1 cellular context compared by ENCODE assay signal in genomic region chr19:1027953-1028902, GRCh38.
TF ChIP-seq lines count a peak whose summit lies in the region.

No MANE protein-coding gene starts in this region.

TF ChIP-seq in HepG2, 621 proteins besides CTCF, POLR2A, EP300 and RAD21 (continued from another document and continues in another):
- TF ChIP-seq, protein P1, sequence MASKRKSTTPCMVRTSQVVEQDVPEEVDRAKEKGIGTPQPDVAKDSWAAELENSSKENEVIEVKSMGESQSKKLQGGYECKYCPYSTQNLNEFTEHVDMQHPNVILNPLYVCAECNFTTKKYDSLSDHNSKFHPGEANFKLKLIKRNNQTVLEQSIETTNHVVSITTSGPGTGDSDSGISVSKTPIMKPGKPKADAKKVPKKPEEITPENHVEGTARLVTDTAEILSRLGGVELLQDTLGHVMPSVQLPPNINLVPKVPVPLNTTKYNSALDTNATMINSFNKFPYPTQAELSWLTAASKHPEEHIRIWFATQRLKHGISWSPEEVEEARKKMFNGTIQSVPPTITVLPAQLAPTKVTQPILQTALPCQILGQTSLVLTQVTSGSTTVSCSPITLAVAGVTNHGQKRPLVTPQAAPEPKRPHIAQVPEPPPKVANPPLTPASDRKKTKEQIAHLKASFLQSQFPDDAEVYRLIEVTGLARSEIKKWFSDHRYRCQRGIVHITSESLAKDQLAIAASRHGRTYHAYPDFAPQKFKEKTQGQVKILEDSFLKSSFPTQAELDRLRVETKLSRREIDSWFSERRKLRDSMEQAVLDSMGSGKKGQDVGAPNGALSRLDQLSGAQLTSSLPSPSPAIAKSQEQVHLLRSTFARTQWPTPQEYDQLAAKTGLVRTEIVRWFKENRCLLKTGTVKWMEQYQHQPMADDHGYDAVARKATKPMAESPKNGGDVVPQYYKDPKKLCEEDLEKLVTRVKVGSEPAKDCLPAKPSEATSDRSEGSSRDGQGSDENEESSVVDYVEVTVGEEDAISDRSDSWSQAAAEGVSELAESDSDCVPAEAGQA (IDR thresholded peaks at IDR 0.05; ENCODE audit: low read depth) = no peak
- TF ChIP-seq, protein P1 (CRISPR knock-in tag; IDR thresholded peaks at IDR 0.05; ENCODE audit: borderline replicate concordance) = no peak
- no peak for TF ChIP-seq TMF1 (CRISPR knock-in tag; IDR thresholded peaks at IDR 0.05; ENCODE audit: low read depth)
- no peak for TF ChIP-seq HES4 (CRISPR knock-in tag; IDR thresholded peaks at IDR 0.05; ENCODE audit: borderline replicate concordance)
- TF ChIP-seq ZNF546 (CRISPR knock-in tag; conservative IDR thresholded peaks at IDR 0.05) = no peak
- no peak for TF ChIP-seq HMGA1 (CRISPR knock-in tag; conservative IDR thresholded peaks at IDR 0.05)
- TF ChIP-seq ZSCAN25 (CRISPR knock-in tag; IDR thresholded peaks at IDR 0.05) = no peak
- no peak for TF ChIP-seq MED8 (CRISPR knock-in tag; IDR thresholded peaks at IDR 0.05; ENCODE audit: insufficient replicate concordance)
- TF ChIP-seq ZNF709 (CRISPR knock-in tag; IDR thresholded peaks at IDR 0.05) = no peak
- no peak for TF ChIP-seq ZNF235 (CRISPR knock-in tag; IDR thresholded peaks at IDR 0.05; ENCODE audit: borderline replicate concordance)
- TF ChIP-seq YY1 (IDR thresholded peaks at IDR 0.05; ENCODE audit: insufficient read depth, insufficient replicate concordance, low read depth, low read length) = no peak
- TF ChIP-seq GZF1 (CRISPR knock-in tag; IDR thresholded peaks at IDR 0.05) = no peak
- no peak for TF ChIP-seq RELA (CRISPR knock-in tag; IDR thresholded peaks at IDR 0.05)
- no peak for TF ChIP-seq ZBTB38 (CRISPR knock-in tag; IDR thresholded peaks at IDR 0.05)
- no peak for TF ChIP-seq ZNF446 (CRISPR knock-in tag; IDR thresholded peaks at IDR 0.05)
- no peak for TF ChIP-seq IRF1 (CRISPR knock-in tag; IDR thresholded peaks at IDR 0.05; ENCODE audit: low read depth)
- no peak for TF ChIP-seq GATA4 (IDR thresholded peaks at IDR 0.05; ENCODE audit: borderline replicate concordance, low read depth)
- no peak for TF ChIP-seq CHD4 (IDR thresholded peaks at IDR 0.05; ENCODE audit: borderline replicate concordance, low read length)
- TF ChIP-seq ZNF782 (CRISPR knock-in tag; IDR thresholded peaks at IDR 0.05; ENCODE audit: borderline replicate concordance) = no peak
- TF ChIP-seq PHF5A (CRISPR knock-in tag; IDR thresholded peaks at IDR 0.05; ENCODE audit: low read depth, unreplicated experiment) = no peak
- peak; percentile 94 for TF ChIP-seq CBFB (CRISPR knock-in tag; IDR thresholded peaks at IDR 0.05)
- TF ChIP-seq ESRRA (CRISPR knock-in tag; IDR thresholded peaks at IDR 0.05; ENCODE audit: low read depth) = 0 out of 2 replicates have a peak, but pooled peaks have one; percentile 36
- TF ChIP-seq, protein P2, sequence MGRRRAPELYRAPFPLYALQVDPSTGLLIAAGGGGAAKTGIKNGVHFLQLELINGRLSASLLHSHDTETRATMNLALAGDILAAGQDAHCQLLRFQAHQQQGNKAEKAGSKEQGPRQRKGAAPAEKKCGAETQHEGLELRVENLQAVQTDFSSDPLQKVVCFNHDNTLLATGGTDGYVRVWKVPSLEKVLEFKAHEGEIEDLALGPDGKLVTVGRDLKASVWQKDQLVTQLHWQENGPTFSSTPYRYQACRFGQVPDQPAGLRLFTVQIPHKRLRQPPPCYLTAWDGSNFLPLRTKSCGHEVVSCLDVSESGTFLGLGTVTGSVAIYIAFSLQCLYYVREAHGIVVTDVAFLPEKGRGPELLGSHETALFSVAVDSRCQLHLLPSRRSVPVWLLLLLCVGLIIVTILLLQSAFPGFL (CRISPR knock-in tag; IDR thresholded peaks at IDR 0.05) = no peak
- TF ChIP-seq EZH2 (conservative IDR thresholded peaks at IDR 0.05; ENCODE audit: low read depth, low read length) = no peak
- no peak for TF ChIP-seq ZNF703 (CRISPR knock-in tag; IDR thresholded peaks at IDR 0.05; ENCODE audit: borderline replicate concordance)
- 0 out of 2 replicates have a peak, but pooled peaks have one; percentile 37 for TF ChIP-seq SIN3A (IDR thresholded peaks at IDR 0.05; ENCODE audit: borderline replicate concordance, low read depth, low read length)
- no peak for TF ChIP-seq FOXM1 (CRISPR knock-in tag; IDR thresholded peaks at IDR 0.05)
- peak; percentile 40 for TF ChIP-seq TAF1 (CRISPR knock-in tag; IDR thresholded peaks at IDR 0.05)
- peak; percentile 78 for TF ChIP-seq ZNF687 (CRISPR knock-in tag; IDR thresholded peaks at IDR 0.05)
- TF ChIP-seq ZKSCAN1 (IDR thresholded peaks at IDR 0.05; ENCODE audit: low read length) = no peak
- TF ChIP-seq RFXAP (CRISPR knock-in tag; IDR thresholded peaks at IDR 0.05; ENCODE audit: borderline replicate concordance) = no peak
- TF ChIP-seq ZBTB7B (CRISPR knock-in tag; IDR thresholded peaks at IDR 0.05) = peak; percentile 52; the same call in 1 of the 2 replicates
- TF ChIP-seq ZNF230 (CRISPR knock-in tag; IDR thresholded peaks at IDR 0.05) = no peak
- no peak for TF ChIP-seq ZNF563 (CRISPR knock-in tag; IDR thresholded peaks at IDR 0.05)
- TF ChIP-seq ZNF354B (CRISPR knock-in tag; IDR thresholded peaks at IDR 0.05) = no peak
- TF ChIP-seq MLXIP (CRISPR knock-in tag; IDR thresholded peaks at IDR 0.05; ENCODE audit: borderline replicate concordance) = no peak
- TF ChIP-seq SRY (CRISPR knock-in tag; IDR thresholded peaks at IDR 0.05) = no peak; the same call in 1 of the 2 replicates
- TF ChIP-seq ZNF891 (CRISPR knock-in tag; IDR thresholded peaks at IDR 0.05) = no peak
- TF ChIP-seq ZNF501 (CRISPR knock-in tag; IDR thresholded peaks at IDR 0.05) = no peak
- TF ChIP-seq MAF1 (CRISPR knock-in tag; IDR thresholded peaks at IDR 0.05; ENCODE audit: borderline replicate concordance) = no peak
- TF ChIP-seq ZNF383 (CRISPR knock-in tag; IDR thresholded peaks at IDR 0.05; ENCODE audit: borderline replicate concordance) = no peak
- TF ChIP-seq NONO (IDR thresholded peaks at IDR 0.05) = no peak
- no peak; the same call in 1 of the 2 replicates for TF ChIP-seq NONO (CRISPR knock-in tag; conservative IDR thresholded peaks at IDR 0.05)
- no peak for TF ChIP-seq SNAI1 (CRISPR knock-in tag; IDR thresholded peaks at IDR 0.05; ENCODE audit: borderline replicate concordance)
- no peak for TF ChIP-seq ZNF614 (CRISPR knock-in tag; IDR thresholded peaks at IDR 0.05; ENCODE audit: borderline replicate concordance)
- no peak for TF ChIP-seq ZIK1 (CRISPR knock-in tag; IDR thresholded peaks at IDR 0.05; ENCODE audit: borderline replicate concordance, low read depth)
- TF ChIP-seq ZEB1 (IDR thresholded peaks at IDR 0.05; ENCODE audit: insufficient replicate concordance, low read depth) = no peak
- TF ChIP-seq SIN3B (IDR thresholded peaks at IDR 0.05; ENCODE audit: low read length) = no peak
- TF ChIP-seq, protein P3, sequence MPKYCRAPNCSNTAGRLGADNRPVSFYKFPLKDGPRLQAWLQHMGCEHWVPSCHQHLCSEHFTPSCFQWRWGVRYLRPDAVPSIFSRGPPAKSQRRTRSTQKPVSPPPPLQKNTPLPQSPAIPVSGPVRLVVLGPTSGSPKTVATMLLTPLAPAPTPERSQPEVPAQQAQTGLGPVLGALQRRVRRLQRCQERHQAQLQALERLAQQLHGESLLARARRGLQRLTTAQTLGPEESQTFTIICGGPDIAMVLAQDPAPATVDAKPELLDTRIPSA (CRISPR knock-in tag; IDR thresholded peaks at IDR 0.05; ENCODE audit: borderline replicate concordance) = no peak
- no peak for TF ChIP-seq ZNF605 (CRISPR knock-in tag; IDR thresholded peaks at IDR 0.05)
- TF ChIP-seq, protein P4, sequence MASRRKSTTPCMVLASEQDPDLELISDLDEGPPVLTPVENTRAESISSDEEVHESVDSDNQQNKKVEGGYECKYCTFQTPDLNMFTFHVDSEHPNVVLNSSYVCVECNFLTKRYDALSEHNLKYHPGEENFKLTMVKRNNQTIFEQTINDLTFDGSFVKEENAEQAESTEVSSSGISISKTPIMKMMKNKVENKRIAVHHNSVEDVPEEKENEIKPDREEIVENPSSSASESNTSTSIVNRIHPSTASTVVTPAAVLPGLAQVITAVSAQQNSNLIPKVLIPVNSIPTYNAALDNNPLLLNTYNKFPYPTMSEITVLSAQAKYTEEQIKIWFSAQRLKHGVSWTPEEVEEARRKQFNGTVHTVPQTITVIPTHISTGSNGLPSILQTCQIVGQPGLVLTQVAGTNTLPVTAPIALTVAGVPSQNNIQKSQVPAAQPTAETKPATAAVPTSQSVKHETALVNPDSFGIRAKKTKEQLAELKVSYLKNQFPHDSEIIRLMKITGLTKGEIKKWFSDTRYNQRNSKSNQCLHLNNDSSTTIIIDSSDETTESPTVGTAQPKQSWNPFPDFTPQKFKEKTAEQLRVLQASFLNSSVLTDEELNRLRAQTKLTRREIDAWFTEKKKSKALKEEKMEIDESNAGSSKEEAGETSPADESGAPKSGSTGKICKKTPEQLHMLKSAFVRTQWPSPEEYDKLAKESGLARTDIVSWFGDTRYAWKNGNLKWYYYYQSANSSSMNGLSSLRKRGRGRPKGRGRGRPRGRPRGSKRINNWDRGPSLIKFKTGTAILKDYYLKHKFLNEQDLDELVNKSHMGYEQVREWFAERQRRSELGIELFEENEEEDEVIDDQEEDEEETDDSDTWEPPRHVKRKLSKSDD (CRISPR knock-in tag; IDR thresholded peaks at IDR 0.05; ENCODE audit: low read depth) = no peak
- TF ChIP-seq ZNF160 (CRISPR knock-in tag; IDR thresholded peaks at IDR 0.05) = no peak
- no peak for TF ChIP-seq DRAP1 (CRISPR knock-in tag; IDR thresholded peaks at IDR 0.05)
